ENCODE assay signal across 23 cellular contexts in the genomic region with DNA sequence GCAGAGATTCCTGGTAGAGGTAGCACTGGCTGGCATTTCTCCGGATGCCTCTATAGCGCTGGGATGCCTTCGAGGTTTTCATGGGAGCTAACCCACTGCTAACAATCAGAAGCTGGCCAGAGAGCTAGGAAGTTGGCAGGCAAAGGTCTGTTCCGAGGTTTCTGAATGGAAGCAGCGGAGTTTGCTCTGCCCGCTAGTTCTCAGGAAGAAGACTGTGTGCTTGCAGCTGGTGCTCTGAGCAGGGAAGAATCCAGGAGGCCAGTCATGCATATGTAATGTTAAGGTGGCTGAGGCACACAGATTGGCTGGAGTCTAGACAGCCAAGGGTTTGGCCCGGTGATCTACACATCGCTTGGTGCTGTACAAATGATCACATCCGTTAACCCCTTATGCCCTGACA. TPM values are rescaled to one million over a fixed set of nuclear protein-coding genes. Genes with fewer than 3 reads are reported as not detected.
A peak's percentile ranks its signal among the peaks of the same experiment; 100 is the strongest.
DNase-seq lines count a peak whose midpoint lies in the region; ATAC-seq, FAIRE-seq and TF ChIP-seq lines count a peak whose summit lies in the region.
"Had no signal": no experiment of that assay in that cellular context is flagged by ENCODE, and none has a peak within 500 bp of the region (broad histone marks: within the 10 kb centered on the region; RNA-seq: fewer than 3 reads in every experiment).

TSS of gene TMC3 (minus strand) at position 218 of the 400 bp plus-strand sequence. CDS start at position 82, 136 bp downstream.

- H3K27me3 Mint-ChIP-seq in astrocyte (ENCODE audit: low read depth, unreplicated experiment) = peaks cover 3% of the 10 kb centered on the region
- no peaks in the 10 kb centered on the region for H3K27me3 Mint-ChIP-seq in activated CD8-positive, alpha-beta T cell treated with anti-CD3 and anti-CD28 coated beads, Interleukin-2, amount 10 ng/mL, durations not matched to agents 7 days and 5 days (ENCODE audit: low read depth)
- H3K27me3 Mint-ChIP-seq: memory B cell; naive thymus-derived CD8-positive, alpha-beta T cell had no signal

- DNase-seq in HK-2 (ENCODE audit: unreplicated experiment) (peak; percentile 9), astrocyte (ENCODE audit: low read depth) (peak; percentile 77), iris pigment epithelial cell (ENCODE audit: low read depth) (peak; percentile 35), putamen (ENCODE audit: low spot score) (peak; percentile 8), colonic mucosa (no peak)
- no peak for DNase-seq in activated naive CD4-positive, alpha-beta T cell treated with anti-CD3 and anti-CD28 coated beads, Interleukin-2, amount 50 U/mL, for 72 hours (ENCODE audit: low spot score in 2 of 2)
- DNase-seq in activated effector memory CD4-positive, alpha-beta T cell treated with Interleukin-2 at 50 U/mL for 16 hours = no peak
- DNase-seq in activated CD8-positive, alpha-beta T cell treated with anti-CD3 and anti-CD28 coated beads, Interleukin-2, amount 10 ng/mL, durations not matched to agents 7 days and 5 days = no peak
- DNase-seq: activated CD4-positive, alpha-beta T cell treated with anti-CD3 and anti-CD28 coated beads for 4 hours; CD8-positive, alpha-beta memory T cell; DMS79; effector CD4-positive, alpha-beta T cell; esophagus squamous epithelium; naive thymus-derived CD8-positive, alpha-beta T cell; NCI-H146; NCI-H345; psoas muscle had no signal

- H3K9me3 ChIP-seq in astrocyte (ENCODE audit: insufficient read depth, low read depth, low read length) (no peaks in the 10 kb centered on the region), colonic mucosa (no peaks in the 10 kb centered on the region)
- H3K9me3 ChIP-seq: esophagus squamous epithelium, psoas muscle had no signal

- peak within 1 kb of the TSS; percentile 4 for H3K4me2 ChIP-seq in astrocyte (ENCODE audit: low read length)

- H3K36me3 Mint-ChIP-seq in astrocyte (ENCODE audit: low read depth, unreplicated experiment) = no peaks in the 10 kb centered on the region
- no peaks in the 10 kb centered on the region for H3K36me3 Mint-ChIP-seq in activated naive CD4-positive, alpha-beta T cell treated with anti-CD3 and anti-CD28 coated beads, Interleukin-2, amount 50 U/mL, for 72 hours
- H3K36me3 Mint-ChIP-seq in activated CD8-positive, alpha-beta T cell treated with anti-CD3 and anti-CD28 coated beads, Interleukin-2, amount 10 ng/mL, durations not matched to agents 7 days and 5 days (ENCODE audit: low read depth) = no peaks in the 10 kb centered on the region
- H3K36me3 Mint-ChIP-seq: CD8-positive, alpha-beta memory T cell had no signal

- POLR2A ChIA-PET in activated CD8-positive, alpha-beta T cell treated with anti-CD3 and anti-CD28 coated beads, Interleukin-2, amount 10 ng/mL, durations not matched to agents 7 days and 5 days (lab: Charles Lee) = no interaction called here

- H3K27ac Mint-ChIP-seq in astrocyte (ENCODE audit: unreplicated experiment) = no peak within 1 kb of the TSS
- no peak within 1 kb of the TSS for H3K27ac Mint-ChIP-seq in activated naive CD4-positive, alpha-beta T cell treated with anti-CD3 and anti-CD28 coated beads, Interleukin-2, amount 50 U/mL, for 72 hours
- no peak within 1 kb of the TSS for H3K27ac Mint-ChIP-seq in activated CD8-positive, alpha-beta T cell treated with anti-CD3 and anti-CD28 coated beads, Interleukin-2, amount 10 ng/mL, durations not matched to agents 7 days and 5 days
- H3K27ac Mint-ChIP-seq: activated T-helper 2 cell treated with anti-CD3 and anti-CD28 coated beads, Interferon-gamma antibody, Interleukin-2, Interleukin-4, amounts not matched to agents 10 μg/mL and 5 μg/mL and 100 μg/mL, durations not matched to agents 14 hours and 24 hours and 36 hours; CD8-positive, alpha-beta memory T cell; memory B cell had no signal

- no peaks in the 10 kb centered on the region for H4K20me1 ChIP-seq in astrocyte (ENCODE audit: insufficient read depth, low read length)

- H3K9me3 Mint-ChIP-seq in astrocyte (ENCODE audit: unreplicated experiment) = no peaks in the 10 kb centered on the region
- no peaks in the 10 kb centered on the region for H3K9me3 Mint-ChIP-seq in activated naive CD4-positive, alpha-beta T cell treated with anti-CD3 and anti-CD28 coated beads, Interleukin-2, amount 50 U/mL, for 72 hours
- no peaks in the 10 kb centered on the region for H3K9me3 Mint-ChIP-seq in activated CD8-positive, alpha-beta T cell treated with anti-CD3 and anti-CD28 coated beads, Interleukin-2, amount 10 ng/mL, durations not matched to agents 7 days and 5 days (ENCODE audit: insufficient read depth)
- H3K9me3 Mint-ChIP-seq: activated T-helper 2 cell treated with anti-CD3 and anti-CD28 coated beads, Interferon-gamma antibody, Interleukin-2, Interleukin-4, amounts not matched to agents 10 μg/mL and 5 μg/mL and 100 μg/mL, durations not matched to agents 14 hours and 24 hours and 36 hours; CD8-positive, alpha-beta memory T cell; memory B cell; naive thymus-derived CD8-positive, alpha-beta T cell had no signal

- TF ChIP-seq CTCF in astrocyte (IDR thresholded peaks at IDR 0.05; ENCODE audit: insufficient read depth, low read depth, low read length) (no peak), colonic mucosa (IDR thresholded peaks at IDR 0.05) (no peak)

- H3K27me3 ChIP-seq in astrocyte (ENCODE audit: insufficient read depth, low read length) (peaks cover 11% of the 10 kb centered on the region), colonic mucosa (no peaks in the 10 kb centered on the region)
- H3K27me3 ChIP-seq: esophagus squamous epithelium had no signal

- H3K4me1 ChIP-seq in astrocyte (ENCODE audit: insufficient read depth, low read length) (no peaks in the 10 kb centered on the region), colonic mucosa (no peaks in the 10 kb centered on the region)
- H3K4me1 ChIP-seq: esophagus squamous epithelium, psoas muscle had no signal

- ATAC-seq in activated naive CD4-positive, alpha-beta T cell treated with anti-CD3 and anti-CD28 coated beads, Interleukin-2, amount 50 U/mL, for 72 hours = no peak
- no peak for ATAC-seq in activated CD8-positive, alpha-beta T cell treated with anti-CD3 and anti-CD28 coated beads, Interleukin-2, amount 10 ng/mL, durations not matched to agents 7 days and 5 days
- ATAC-seq: naive thymus-derived CD8-positive, alpha-beta T cell; psoas muscle had no signal

- FAIRE-seq in astrocyte (lab: Jason Lieb, UNC) = no peak
- FAIRE-seq: islet of Langerhans, TTC549 had no signal

- no peak within 1 kb of the TSS for H3K9ac ChIP-seq in astrocyte (ENCODE audit: low read length)
- H3K9ac ChIP-seq in colonic mucosa (ENCODE audit: low read depth in 2 of 2, low read length in 2 of 2) = no peak within 1 kb of the TSS

- intact Hi-C loops in colonic mucosa (cut with DNase I) = no loop called here

- no peak within 1 kb of the TSS for H3K4me3 ChIP-seq in astrocyte (ENCODE audit: insufficient read depth, low read depth, low read length)
- no peak within 1 kb of the TSS for H3K4me3 ChIP-seq in colonic mucosa
- H3K4me3 ChIP-seq: esophagus squamous epithelium, psoas muscle had no signal

- no peak within 1 kb of the TSS for H2AFZ ChIP-seq in astrocyte (ENCODE audit: low read depth, low read length)

- peaks cover 13% of the 10 kb centered on the region for H3K4me1 Mint-ChIP-seq in astrocyte (ENCODE audit: low read depth, unreplicated experiment)
- H3K4me1 Mint-ChIP-seq in activated CD8-positive, alpha-beta T cell treated with anti-CD3 and anti-CD28 coated beads, Interleukin-2, amount 10 ng/mL, durations not matched to agents 7 days and 5 days (ENCODE audit: low read depth) = no peaks in the 10 kb centered on the region
- H3K4me1 Mint-ChIP-seq: CD8-positive, alpha-beta memory T cell; memory B cell; naive thymus-derived CD8-positive, alpha-beta T cell had no signal

- H3K36me3 ChIP-seq in astrocyte (ENCODE audit: insufficient read depth, low read length) = no peaks in the 10 kb centered on the region
- no peaks in the 10 kb centered on the region for H3K36me3 ChIP-seq in colonic mucosa
- H3K36me3 ChIP-seq: esophagus squamous epithelium had no signal

- H3K4me3 Mint-ChIP-seq in astrocyte (ENCODE audit: unreplicated experiment) = no peak within 1 kb of the TSS
- H3K4me3 Mint-ChIP-seq in activated CD8-positive, alpha-beta T cell treated with anti-CD3 and anti-CD28 coated beads, Interleukin-2, amount 10 ng/mL, durations not matched to agents 7 days and 5 days = no peak within 1 kb of the TSS
- H3K4me3 Mint-ChIP-seq: CD8-positive, alpha-beta memory T cell; memory B cell; naive thymus-derived CD8-positive, alpha-beta T cell had no signal

- H3K27ac ChIP-seq in astrocyte (ENCODE audit: low read depth, low read length) (no peak within 1 kb of the TSS), colonic mucosa (no peak within 1 kb of the TSS)
- H3K27ac ChIP-seq: esophagus squamous epithelium, psoas muscle had no signal

- CTCF ChIA-PET in activated CD8-positive, alpha-beta T cell treated with anti-CD3 and anti-CD28 coated beads, Interleukin-2, amount 10 ng/mL, durations not matched to agents 7 days and 5 days (lab: Charles Lee) = no interaction called here

- H3K79me2 ChIP-seq in astrocyte (ENCODE audit: insufficient read depth, low read length) = no peaks in the 10 kb centered on the region

RNA-seq across cellular contexts. Expression of gene TMC3, which starts in this region (rescaled TPM):
- total RNA-seq in astrocyte (0.22 and 0.52 TPM in 2 replicates), colonic mucosa (under 1 TPM in 1 of 2 donors, not detected in 1; 0.08 TPM)
- total RNA-seq in activated naive CD4-positive, alpha-beta T cell treated with anti-CD3 and anti-CD28 coated beads, Interleukin-2, amount 50 U/mL, for 72 hours = not detected
- not detected for total RNA-seq in activated CD8-positive, alpha-beta T cell treated with anti-CD3 and anti-CD28 coated beads, Interleukin-2, amount 10 ng/mL, durations not matched to agents 7 days and 5 days
- total RNA-seq: activated T-helper 2 cell treated with anti-CD3 and anti-CD28 coated beads, Interferon-gamma antibody, Interleukin-2, Interleukin-4, amounts not matched to agents 10 μg/mL and 5 μg/mL and 100 μg/mL, durations not matched to agents 14 hours and 24 hours and 36 hours; cardiac septum; CD8-positive, alpha-beta memory T cell; esophagus squamous epithelium; MCF 10A; naive thymus-derived CD8-positive, alpha-beta T cell; psoas muscle had no signal

Comparison
In these comparisons a context has a peak if more than half of its experiments do, and no peak if none do; other contexts are left out.
1. Peak in DNase-seq and H3K4me2 ChIP-seq in astrocyte; RNA of the gene not detected or under 1 TPM.
2. DNase-seq: peak in HK-2 (single experiment), iris pigment epithelial cell (single experiment) and putamen (single experiment); none in colonic mucosa (single experiment), activated naive CD4-positive, alpha-beta T cell treated with anti-CD3 and anti-CD28 coated beads, Interleukin-2, amount 50 U/mL, for 72 hours (0 of 2), activated effector memory CD4-positive, alpha-beta T cell treated with Interleukin-2 at 50 U/mL for 16 hours (single experiment) and activated CD8-positive, alpha-beta T cell treated with anti-CD3 and anti-CD28 coated beads, Interleukin-2, amount 10 ng/mL, durations not matched to agents 7 days and 5 days (single experiment).